In the genomic region with DNA sequence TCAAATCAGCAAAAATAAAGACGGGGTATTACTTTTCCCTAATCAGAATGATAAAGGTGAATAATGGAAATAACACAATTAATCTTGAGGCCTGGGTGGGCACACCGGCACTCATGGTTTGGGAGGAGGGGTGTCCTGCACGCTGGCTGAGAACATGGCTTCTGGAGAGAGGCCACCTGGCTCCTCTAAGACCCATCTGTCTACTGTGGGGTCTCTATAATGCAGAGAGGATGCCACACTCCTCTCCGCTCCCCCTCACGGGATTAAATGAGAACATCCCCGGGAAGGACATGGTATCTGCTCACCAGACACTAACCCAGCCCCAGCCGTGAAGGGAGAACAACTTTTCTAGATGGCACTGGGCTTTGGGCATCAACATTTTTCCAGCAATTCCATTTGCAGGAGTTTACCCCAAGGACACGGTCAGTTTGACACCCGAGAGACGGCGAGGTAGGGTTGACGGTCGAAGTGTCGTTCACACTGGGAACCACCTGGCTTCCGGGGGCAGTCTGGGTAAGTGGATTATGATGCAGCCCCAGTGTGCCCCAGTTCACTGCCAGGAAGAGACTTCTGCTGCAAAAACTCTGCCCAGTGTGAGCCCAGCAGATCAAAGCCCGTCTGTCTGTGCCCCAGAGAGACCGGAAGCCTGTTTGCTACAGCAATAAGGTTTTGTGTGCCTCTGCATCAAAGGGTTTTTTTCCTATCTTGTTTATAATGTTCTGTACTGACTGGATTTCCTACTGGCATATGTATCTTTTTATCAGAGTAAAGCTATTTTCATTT, we compare ENCODE assay signal across 10 cellular contexts. TPM values are rescaled to one million over a fixed set of nuclear protein-coding genes. Genes with fewer than 3 reads are reported as not detected.
DNase-seq lines count a peak whose midpoint lies in the region; ATAC-seq and TF ChIP-seq lines count a peak whose summit lies in the region.
"Had no signal": no experiment of that assay in that cellular context is flagged by ENCODE, and none has a peak within 500 bp of the region (broad histone marks: within the 10 kb centered on the region; RNA-seq: fewer than 3 reads in every experiment).

No MANE protein-coding gene starts in this region.

- intact Hi-C loops in activated CD4-positive, alpha-beta T cell treated with anti-CD3 and anti-CD28 coated beads for 36 hours (cut with DNase I, micrococcal nuclease) = loop anchor here (1.0 to 10.0 kb wide), 2 partner anchors 341 to 665 kb away; no protein-coding TSS in a partner anchor
- intact Hi-C loops in natural killer cell (cut with micrococcal nuclease) = loop anchor here (1.0 kb wide), 1 partner anchor 341 kb away; no protein-coding TSS in a partner anchor

- H3K27ac Mint-ChIP-seq in activated CD4-positive, alpha-beta T cell treated with anti-CD3 and anti-CD28 coated beads for 36 hours = peak overlapping the region; percentile 76
- peak overlapping the region; percentile 31 for H3K27ac Mint-ChIP-seq in activated naive CD4-positive, alpha-beta T cell treated with anti-CD3 and anti-CD28 coated beads, Interleukin-2, amount 50 U/mL, for 24 hours
- H3K27ac Mint-ChIP-seq in natural killer cell = peak overlapping the region in 1 of 2 donors; percentile 81
- H3K27ac Mint-ChIP-seq: nephron progenitor cell had no signal

- ATAC-seq in activated CD4-positive, alpha-beta T cell treated with anti-CD3 and anti-CD28 coated beads for 36 hours = peak; percentile 82
- peak; percentile 56 to 78 (median 73) for ATAC-seq in natural killer cell
- no peak for ATAC-seq in GM18861 (IDR thresholded peaks at IDR 0.05; ENCODE audit: unreplicated experiment)

- H3K27ac ChIP-seq in Peyer's patch = no peak overlapping the region
- H3K27ac ChIP-seq: cardiac muscle cell had no signal

- no peak for TF ChIP-seq POLR2A in Peyer's patch (IDR thresholded peaks at IDR 0.05)

- no peak overlapping the region for H3K4me3 ChIP-seq in Peyer's patch
- H3K4me3 ChIP-seq: cardiac muscle cell had no signal

- POLR2A ChIA-PET in activated CD4-positive, alpha-beta T cell treated with anti-CD3 and anti-CD28 coated beads for 36 hours (lab: Charles Lee) = interaction anchor here (0.5 kb wide), 1 partner anchor 328 kb away, joined by 3 read pairs; no protein-coding TSS in a partner anchor

- no peaks in the 10 kb centered on the region for H3K9me3 Mint-ChIP-seq in activated CD4-positive, alpha-beta T cell treated with anti-CD3 and anti-CD28 coated beads for 36 hours (ENCODE audit: low read depth)
- no peaks in the 10 kb centered on the region for H3K9me3 Mint-ChIP-seq in activated naive CD4-positive, alpha-beta T cell treated with anti-CD3 and anti-CD28 coated beads, Interleukin-2, amount 50 U/mL, for 24 hours
- H3K9me3 Mint-ChIP-seq in natural killer cell = no peaks in the 10 kb centered on the region
- H3K9me3 Mint-ChIP-seq: nephron progenitor cell had no signal

- H3K27me3 Mint-ChIP-seq in activated CD4-positive, alpha-beta T cell treated with anti-CD3 and anti-CD28 coated beads for 36 hours = no peaks in the 10 kb centered on the region
- H3K27me3 Mint-ChIP-seq in activated naive CD4-positive, alpha-beta T cell treated with anti-CD3 and anti-CD28 coated beads, Interleukin-2, amount 50 U/mL, for 24 hours = no peaks in the 10 kb centered on the region
- no peaks in the 10 kb centered on the region for H3K27me3 Mint-ChIP-seq in natural killer cell (ENCODE audit: low read depth in 2 of 2)

- H3K27me3 ChIP-seq in Peyer's patch = no peaks in the 10 kb centered on the region
- H3K27me3 ChIP-seq: cardiac muscle cell had no signal

- H3K4me3 Mint-ChIP-seq in activated CD4-positive, alpha-beta T cell treated with anti-CD3 and anti-CD28 coated beads for 36 hours = peak overlapping the region; percentile 39
- no peak overlapping the region for H3K4me3 Mint-ChIP-seq in activated naive CD4-positive, alpha-beta T cell treated with anti-CD3 and anti-CD28 coated beads, Interleukin-2, amount 50 U/mL, for 24 hours
- H3K4me3 Mint-ChIP-seq in natural killer cell = no peak overlapping the region
- H3K4me3 Mint-ChIP-seq: nephron progenitor cell had no signal

- peak; percentile 45 for DNase-seq in activated CD4-positive, alpha-beta T cell treated with anti-CD3 and anti-CD28 coated beads for 36 hours
- DNase-seq in activated CD4-positive, alpha-beta T cell treated with anti-CD3 and anti-CD28 coated beads, Interleukin-2, amount 50 U/mL, for 4 hours = no peak
- DNase-seq in HT-29 (ENCODE audit: low spot score) (peak; percentile 23), natural killer cell (no peak), GOT3 (lab: John Stamatoyannopoulos, UW) (no peak), Peyer's patch (no peak)

- peaks cover 0 to 6% (median 0%) of the 10 kb centered on the region in 3 donors for H3K36me3 ChIP-seq in Peyer's patch
- H3K36me3 ChIP-seq: cardiac muscle cell had no signal

- H3K36me3 Mint-ChIP-seq in activated CD4-positive, alpha-beta T cell treated with anti-CD3 and anti-CD28 coated beads for 36 hours (ENCODE audit: low read depth) = no peaks in the 10 kb centered on the region
- H3K36me3 Mint-ChIP-seq in activated naive CD4-positive, alpha-beta T cell treated with anti-CD3 and anti-CD28 coated beads, Interleukin-2, amount 50 U/mL, for 24 hours = no peaks in the 10 kb centered on the region
- no peaks in the 10 kb centered on the region for H3K36me3 Mint-ChIP-seq in natural killer cell

- TF ChIP-seq CTCF in natural killer cell (IDR thresholded peaks at IDR 0.05) = no peak
- TF ChIP-seq CTCF in Peyer's patch (IDR thresholded peaks at IDR 0.05) = no peak

- no peaks in the 10 kb centered on the region for H3K9me3 ChIP-seq in Peyer's patch

- CTCF ChIA-PET in activated CD4-positive, alpha-beta T cell treated with anti-CD3 and anti-CD28 coated beads for 36 hours (lab: Charles Lee) = interaction anchor here (0.5 to 3.2 kb wide), 21 partner anchors 11 to 666 kb away, joined by 3 to 16 read pairs (median 4); no protein-coding TSS in a partner anchor

- no peaks in the 10 kb centered on the region for H3K4me1 ChIP-seq in Peyer's patch

- peaks cover 11% of the 10 kb centered on the region for H3K4me1 Mint-ChIP-seq in activated CD4-positive, alpha-beta T cell treated with anti-CD3 and anti-CD28 coated beads for 36 hours
- peaks cover 9% of the 10 kb centered on the region for H3K4me1 Mint-ChIP-seq in activated naive CD4-positive, alpha-beta T cell treated with anti-CD3 and anti-CD28 coated beads, Interleukin-2, amount 50 U/mL, for 24 hours
- H3K4me1 Mint-ChIP-seq in natural killer cell = peaks cover 6 to 9% of the 10 kb centered on the region in 2 donors

RNA-seq across cellular contexts. Expression of a gene that starts 56.6 kb away (rescaled TPM):
- 10 to 100 TPM; 25.9 to 29.6 TPM for total RNA-seq in activated CD4-positive, alpha-beta T cell treated with anti-CD3 and anti-CD28 coated beads for 36 hours
- total RNA-seq in HT-29 (2014; rRNA removed; shearing (Covaris generic)) = 35.9 and 37.4 TPM in 2 replicates
- 10 to 100 TPM; 22.3 to 28.1 (median 23.9) TPM for total RNA-seq in natural killer cell
- 10 to 100 TPM; 33.0 to 75.5 (median 50.5) TPM for total RNA-seq in Peyer's patch

Comparison
In these comparisons a context has a peak if more than half of its experiments do, and no peak if none do; other contexts are left out.
1. DNase-seq: peak in activated CD4-positive, alpha-beta T cell treated with anti-CD3 and anti-CD28 coated beads for 36 hours (single experiment) and HT-29 (single experiment); none in activated CD4-positive, alpha-beta T cell treated with anti-CD3 and anti-CD28 coated beads, Interleukin-2, amount 50 U/mL, for 4 hours (0 of 2), natural killer cell (single experiment), GOT3 (single experiment) and Peyer's patch (0 of 3).